Comparison of ENCODE assay signal across 11 cellular contexts in the genomic region with DNA sequence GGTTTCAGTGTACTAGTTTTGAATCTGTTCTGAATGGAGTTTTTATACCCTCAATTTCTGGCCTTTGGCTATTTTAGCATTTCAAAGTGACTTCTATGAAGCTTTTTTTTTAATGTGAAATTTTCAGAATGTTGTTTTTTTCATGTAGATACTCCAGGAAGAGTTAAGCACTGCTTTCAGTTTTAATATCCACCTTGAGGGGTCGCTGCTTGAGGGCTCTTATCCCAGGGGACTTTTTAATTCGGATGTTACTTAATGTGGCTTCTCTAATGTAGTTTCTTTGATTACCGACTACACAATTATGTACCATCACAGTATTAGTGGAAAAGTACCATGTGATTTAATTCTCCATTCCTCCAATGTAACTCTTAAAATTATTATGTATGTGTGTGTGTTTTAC. TPM values are rescaled to one million over a fixed set of nuclear protein-coding genes. Genes with fewer than 3 reads are reported as not detected.
DNase-seq lines count a peak whose midpoint lies in the region; ATAC-seq and TF ChIP-seq lines count a peak whose summit lies in the region.
"Had no signal": no experiment of that assay in that cellular context is flagged by ENCODE, and none has a peak within 500 bp of the region (broad histone marks: within the 10 kb centered on the region; RNA-seq: fewer than 3 reads in every experiment).

No MANE protein-coding gene starts in this region.

- WGBS in trophoblast cell (ENCODE audit: extremely low coverage, insufficient coverage, insufficient read length), result no CpG with 5 or more reads among the region's 3 CpGs

- H2AFZ ChIP-seq in Loucy (ENCODE audit: low read length) (peak overlapping the region; percentile 51; the same call in 1 of the 2 replicates), trophoblast cell (ENCODE audit: insufficient read depth, low read length, poor library complexity) (no peak overlapping the region)

- H3K36me3 Mint-ChIP-seq in naive thymus-derived CD8-positive, alpha-beta T cell, result peaks cover 0 to 32% (median 12%) of the 10 kb centered on the region in 3 donors

- no peak overlapping the region for H4K91ac ChIP-seq in trophoblast cell (ENCODE audit: low read depth, low read length)

- H3K79me1 ChIP-seq in trophoblast cell (ENCODE audit: low read length), result no peaks in the 10 kb centered on the region

- H3K27me3 ChIP-seq in Loucy (ENCODE audit: insufficient read depth, low read length, poor library complexity, severe bottlenecking), result no peaks in the 10 kb centered on the region
- H3K27me3 ChIP-seq in trophoblast cell (ENCODE audit: insufficient read depth, low read length), result peaks cover 7% of the 10 kb centered on the region

- no peaks in the 10 kb centered on the region for H3K9me2 ChIP-seq in Loucy (replicated peaks; ENCODE audit: low read depth, low read length)

- H3K4me3 Mint-ChIP-seq in naive thymus-derived CD8-positive, alpha-beta T cell, result peak overlapping the region in 7 of 10 donors; percentile 16 to 61 (median 39)

- DNase-seq in NCI-H1436 (lab: John Stamatoyannopoulos, UW) (peak; percentile 16), NCI-H1436 treated with DMSO at 0.1 percent for 48 hours (lab: John Stamatoyannopoulos, UW) (no peak), dedifferentiated amniotic fluid mesenchymal stem cell (ENCODE audit: extremely low spot score) (peak; percentile 33), trophoblast cell (no peak), HPDE6-E6E7 (ENCODE audit: extremely low spot score) (no peak)
- DNase-seq in naive thymus-derived CD8-positive, alpha-beta T cell, result peak in 5 of 10 donors; percentile 19 to 32 (median 27)
- DNase-seq: NCI-H146 had no signal

- no peaks in the 10 kb centered on the region for H3K9me3 Mint-ChIP-seq in naive thymus-derived CD8-positive, alpha-beta T cell

- H3K14ac ChIP-seq in trophoblast cell (ENCODE audit: low read length), result no peak overlapping the region

- H3K23ac ChIP-seq in trophoblast cell (ENCODE audit: low read length), result no peak overlapping the region

- peak; percentile 84 for TF ChIP-seq CTCF in Loucy (conservative IDR thresholded peaks at IDR 0.05; ENCODE audit: low read length)

- no peak overlapping the region for H2AK5ac ChIP-seq in trophoblast cell (ENCODE audit: low read length)

- H3K79me2 ChIP-seq in Loucy (ENCODE audit: insufficient read depth, low read length) (peaks cover 28% of the 10 kb centered on the region), trophoblast cell (ENCODE audit: control insufficient read depth, insufficient read depth, low read length, poor library complexity) (peaks cover under 1% of the 10 kb centered on the region)

- H3K36me3 ChIP-seq in Loucy (ENCODE audit: insufficient read depth, low read length) (no peaks in the 10 kb centered on the region), trophoblast cell (ENCODE audit: control insufficient read depth in 1 of 2, insufficient read depth in 2 of 2, low read length in 2 of 2) (no peaks in the 10 kb centered on the region)

- ATAC-seq in naive thymus-derived CD8-positive, alpha-beta T cell, result peak in 1 of 2 donors; percentile 44
- no peak for ATAC-seq in GM18870 (IDR thresholded peaks at IDR 0.05; ENCODE audit: unreplicated experiment)
- ATAC-seq: activated CD4-positive, CD25-positive, alpha-beta regulatory T cell treated with anti-CD3 and anti-CD28 coated beads, Interleukin-2, amount 50 U/mL, for 24 hours had no signal

- H2BK12ac ChIP-seq in trophoblast cell (ENCODE audit: low read length), result no peak overlapping the region

- H3K4ac ChIP-seq in trophoblast cell (ENCODE audit: low read depth, low read length), result no peak overlapping the region

- H3K9me3 ChIP-seq in Loucy (ENCODE audit: insufficient read depth, low read depth, low read length) (no peaks in the 10 kb centered on the region), trophoblast cell (ENCODE audit: insufficient read depth, low read depth, low read length) (no peaks in the 10 kb centered on the region)

- H3F3A ChIP-seq in Loucy (ENCODE audit: low read depth), result peaks cover 3% of the 10 kb centered on the region; the same call in 1 of the 2 replicates

- peaks cover 33% of the 10 kb centered on the region for H3K4me1 ChIP-seq in Loucy (ENCODE audit: insufficient read depth, low read length, poor library complexity, severe bottlenecking)
- H3K4me1 ChIP-seq in trophoblast cell (ENCODE audit: control insufficient read depth in 1 of 2, insufficient read depth in 2 of 2, low read length in 2 of 2), result peaks cover 4% of the 10 kb centered on the region in 2 experiments

- peaks cover 27 to 64% (median 37%) of the 10 kb centered on the region in 4 donors for H3K4me1 Mint-ChIP-seq in naive thymus-derived CD8-positive, alpha-beta T cell

- no peaks in the 10 kb centered on the region for H3K27me3 Mint-ChIP-seq in naive thymus-derived CD8-positive, alpha-beta T cell

- peaks cover 10% of the 10 kb centered on the region for H4K20me1 ChIP-seq in Loucy (ENCODE audit: insufficient read depth, low read length, poor library complexity, severe bottlenecking)

- POLR2A ChIA-PET in naive thymus-derived CD8-positive, alpha-beta T cell (lab: Charles Lee), result interaction anchor here (0.7 to 0.8 kb wide), 2 partner anchors 71 to 118 kb away, joined by 3 to 4 read pairs; a partner anchor contains a TSS

- no peak overlapping the region for H4K8ac ChIP-seq in trophoblast cell (ENCODE audit: low read depth, low read length)

- H3K18ac ChIP-seq in trophoblast cell (ENCODE audit: low read length), result no peak overlapping the region

- no peak overlapping the region for H2BK5ac ChIP-seq in trophoblast cell (ENCODE audit: low read depth, low read length, poor library complexity)

- peak overlapping the region in 8 of 10 donors; percentile 19 to 100 (median 54) for H3K27ac Mint-ChIP-seq in naive thymus-derived CD8-positive, alpha-beta T cell

- no peak overlapping the region for H4K12ac ChIP-seq in trophoblast cell (ENCODE audit: low read depth, low read length)

- H3K9ac ChIP-seq in Loucy (ENCODE audit: low read depth, low read length, poor library complexity, severe bottlenecking), result peak overlapping the region; percentile 61
- H3K9ac ChIP-seq in trophoblast cell (ENCODE audit: low read length), result no peak overlapping the region

- peak overlapping the region; percentile 67 for H3K4me3 ChIP-seq in Loucy (ENCODE audit: low read length, poor library complexity, severe bottlenecking)
- no peak overlapping the region for H3K4me3 ChIP-seq in trophoblast cell (ENCODE audit: low read depth, low read length)

- H3K4me2 ChIP-seq in Loucy (ENCODE audit: low read depth, low read length, poor library complexity, severe bottlenecking) (peak overlapping the region; percentile 84), trophoblast cell (ENCODE audit: low read length) (no peak overlapping the region)

- H2BK120ac ChIP-seq in trophoblast cell (ENCODE audit: insufficient read depth, low read length, poor library complexity), result no peak overlapping the region

- H3K27ac ChIP-seq in trophoblast cell (ENCODE audit: low read depth, low read length), result no peak overlapping the region

RNA-seq across cellular contexts. Expression of a gene that starts 5.2 kb away (rescaled TPM):
- total RNA-seq in naive thymus-derived CD8-positive, alpha-beta T cell, result 10 to 100 TPM; 22.0 to 23.4 TPM
- polyA plus RNA-seq in naive thymus-derived CD8-positive, alpha-beta T cell, result 10 to 100 TPM in 2 of 3 donors, 1 to 10 TPM in 1; 9.0 to 10.6 (median 10.3) TPM
- polyA plus RNA-seq in trophoblast cell (2013), result 0.51 and 0.70 TPM in 2 replicates

RNA-seq across cellular contexts. Expression of a gene that starts 27.1 kb away (rescaled TPM):
- total RNA-seq in naive thymus-derived CD8-positive, alpha-beta T cell, result 1 to 10 TPM; 2.9 to 3.7 TPM
- 1 to 10 TPM; 1.0 to 6.9 (median 2.9) TPM for polyA plus RNA-seq in naive thymus-derived CD8-positive, alpha-beta T cell
- polyA plus RNA-seq in trophoblast cell (2013), result 1.3 and 1.6 TPM in 2 replicates

RNA-seq across cellular contexts. Expression of a gene that starts 41.7 kb away (rescaled TPM):
- not detected for total RNA-seq in naive thymus-derived CD8-positive, alpha-beta T cell
- not detected for polyA plus RNA-seq in naive thymus-derived CD8-positive, alpha-beta T cell
- not detected in 2 replicates for polyA plus RNA-seq in trophoblast cell (2013)
- total RNA-seq: A172 had no signal

Comparison
In these comparisons a context has a peak if more than half of its experiments do, and no peak if none do; other contexts are left out.
1. DNase-seq: peak in NCI-H1436 (single experiment) and dedifferentiated amniotic fluid mesenchymal stem cell (single experiment); none in NCI-H1436 treated with DMSO at 0.1 percent for 48 hours (single experiment), trophoblast cell (0 of 2) and HPDE6-E6E7 (single experiment).